8 cellular contexts compared by ENCODE assay signal in genomic region chr10:11018426-11018818, GRCh38.
A peak's percentile ranks its signal among the peaks of the same experiment; 100 is the strongest.
DNase-seq lines count a peak whose midpoint lies in the region; ATAC-seq lines count a peak whose summit lies in the region.

No MANE protein-coding gene starts in this region.

- peak overlapping the region; percentile 59 for H3K4me3 ChIP-seq in iPS-11a (ENCODE audit: low read depth, low read length)

- ATAC-seq in HG02870 (IDR thresholded peaks at IDR 0.05; ENCODE audit: unreplicated experiment), result no peak

- DNase-seq in NCI-H146 (lab: John Stamatoyannopoulos, UW) (peak; percentile 79), NCI-H146 treated with DMSO at 0.1 percent for 48 hours (lab: John Stamatoyannopoulos, UW; ENCODE audit: unreplicated experiment) (no peak), kidney tubule cell (ENCODE audit: low spot score) (no peak), ACHN (no peak)
- DNase-seq in activated T-helper 9 cell treated with anti-CD3 and anti-CD28 coated beads, Interleukin-2, amount 50 U/mL, for 16 hours (ENCODE audit: low read depth), result peak; percentile 1
- peak; percentile 38 for DNase-seq in stimulated activated CD8-positive, alpha-beta memory T cell treated with anti-CD3 and anti-CD28 coated beads, Interleukin-4, amount 100 ng/mL, for 48 hours

- in situ Hi-C loops in ACHN (cut with HindIII; ENCODE audit: low pct_ligation_motif_present, low pct_unique_long_range_greater_than_20kb, low sequenced_read_pairs), result no loop called here

Comparison
In these comparisons a context has a peak if more than half of its experiments do, and no peak if none do; other contexts are left out.
1. DNase-seq: peak in NCI-H146 (single experiment), activated T-helper 9 cell treated with anti-CD3 and anti-CD28 coated beads, Interleukin-2, amount 50 U/mL, for 16 hours (single experiment) and stimulated activated CD8-positive, alpha-beta memory T cell treated with anti-CD3 and anti-CD28 coated beads, Interleukin-4, amount 100 ng/mL, for 48 hours (single experiment); none in NCI-H146 treated with DMSO at 0.1 percent for 48 hours (single experiment), kidney tubule cell (single experiment) and ACHN (single experiment).